Comparison of ENCODE assay signal across 27 cellular contexts in the genomic region with DNA sequence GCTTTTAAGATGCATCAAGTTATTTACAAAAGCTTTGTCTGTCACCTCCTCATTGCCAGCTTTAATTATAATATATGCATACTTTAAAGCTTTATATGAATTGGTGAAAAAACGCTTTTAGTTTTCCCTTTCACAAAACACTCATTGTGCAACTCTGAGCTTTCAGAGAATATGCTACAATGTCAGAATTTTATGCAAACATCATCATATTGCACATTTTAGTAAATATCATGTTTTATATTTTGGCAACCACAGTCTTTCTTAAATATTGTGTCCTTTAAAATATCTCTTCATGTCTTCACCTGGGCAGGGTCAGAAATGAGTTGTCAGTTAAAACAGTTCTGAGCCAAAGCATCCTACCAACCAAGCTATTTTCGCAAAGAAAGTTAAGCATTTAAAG.
"Had no signal": no experiment of that assay in that cellular context is flagged by ENCODE, and none has a peak within 500 bp of the region (broad histone marks: within the 10 kb centered on the region; RNA-seq: fewer than 3 reads in every experiment).

No MANE protein-coding gene starts in this region.

- FAIRE-seq: urothelium cell line had no signal

- H3K4me1 ChIP-seq: stomach, suprapubic skin, testis, thyroid gland, tibial artery, tibial nerve, transverse colon, upper lobe of left lung, upper lobe of right lung, uterus, vagina had no signal

- H3K9me3 ChIP-seq: stomach, suprapubic skin, testis, thoracic aorta, thyroid gland, tibial artery, tibial nerve, transverse colon, upper lobe of left lung, upper lobe of right lung, uterus, vagina had no signal

- H3K27ac ChIP-seq: stomach, suprapubic skin, testis, thoracic aorta, thyroid gland, tibial artery, tibial nerve, transverse colon, upper lobe of left lung, upper lobe of right lung, uterus, vagina had no signal

- H3K4me3 ChIP-seq: stomach, suprapubic skin, testis, thoracic aorta, thyroid gland, tibial artery, tibial nerve, transverse colon, upper lobe of left lung, upper lobe of right lung, uterus, vagina had no signal

- H3K36me3 ChIP-seq: stomach, suprapubic skin, thoracic aorta, thyroid gland, tibial artery, tibial nerve, transverse colon, upper lobe of left lung, upper lobe of right lung, uterus, vagina had no signal

- H3K27me3 ChIP-seq: stomach, suprapubic skin, testis, thyroid gland, tibial artery, tibial nerve, transverse colon, upper lobe of left lung, upper lobe of right lung, uterus, vagina had no signal

- ATAC-seq: stimulated activated effector memory CD8-positive, alpha-beta T cell treated with anti-CD3 and anti-CD28 coated beads, Interleukin-12 subunit alpha, Interleukin-12 subunit beta, amount 100 ng/mL, for 72 hours; stimulated activated memory B cell treated with anti-CD40 and anti-IgM and Interleukin-4, amounts not matched to agents 10 μg/mL and 1 μg/mL and 100 μg/mL, for 72 hours; stimulated activated naive B cell treated with anti-CD40 and anti-IgM and Interleukin-4, amounts not matched to agents 10 μg/mL and 1 μg/mL and 100 μg/mL, for 72 hours; stimulated activated naive CD8-positive, alpha-beta T cell treated with anti-CD3 and anti-CD28 coated beads, Interleukin-15, amount 100 ng/mL, for 72 hours; stimulated activated naive CD8-positive, alpha-beta T cell treated with anti-CD3 and anti-CD28 coated beads, Interleukin-15, Interleukin-2, amounts not matched to agents 100 U/mL and 50 U/mL, for 24 hours; upper lobe of right lung had no signal

- DNase-seq: stimulated activated CD4-positive, alpha-beta T cell treated with anti-CD3 and anti-CD28 coated beads, Interleukin-2, amount 100 ng/mL, for 48 hours; stimulated activated CD4-positive, alpha-beta T cell treated with anti-CD3 and anti-CD28 coated beads, Interleukin-4, amount 100 ng/mL, for 1 hour; stimulated activated CD4-positive, alpha-beta T cell treated with anti-CD3 and anti-CD28 coated beads, Interleukin-4, amount 100 ng/mL, for 24 hours; stimulated activated CD4-positive, alpha-beta T cell treated with anti-CD3 and anti-CD28 coated beads, Interleukin-4, amount 100 ng/mL, for 4 hours; stimulated activated CD8-positive, alpha-beta memory T cell treated with anti-CD3 and anti-CD28 coated beads, Interleukin-4, amount 100 ng/mL, for 48 hours; stimulated activated naive B cell treated with anti-CD40 and anti-IgM and Interleukin-4, amounts not matched to agents 10 μg/mL and 1 μg/mL and 100 μg/mL, for 72 hours; stimulated activated naive CD4-positive, alpha-beta T cell; stimulated activated naive CD4-positive, alpha-beta T cell treated with Interleukin-2 at 50 U/mL for 16 hours; stimulated activated naive CD8-positive, alpha-beta T cell treated with anti-CD3 and anti-CD28 coated beads, Interleukin-15, amount 100 ng/mL, for 72 hours; stimulated activated naive CD8-positive, alpha-beta T cell treated with anti-CD3 and anti-CD28 coated beads, Interleukin-15, Interleukin-2, amounts not matched to agents 100 U/mL and 50 U/mL, for 24 hours; stomach; substantia nigra; testis; thyroid gland; tibial artery; transverse colon; trophoblast cell; upper lobe of left lung; upper lobe of right lung; uterus had no signal
